In the genomic region with DNA sequence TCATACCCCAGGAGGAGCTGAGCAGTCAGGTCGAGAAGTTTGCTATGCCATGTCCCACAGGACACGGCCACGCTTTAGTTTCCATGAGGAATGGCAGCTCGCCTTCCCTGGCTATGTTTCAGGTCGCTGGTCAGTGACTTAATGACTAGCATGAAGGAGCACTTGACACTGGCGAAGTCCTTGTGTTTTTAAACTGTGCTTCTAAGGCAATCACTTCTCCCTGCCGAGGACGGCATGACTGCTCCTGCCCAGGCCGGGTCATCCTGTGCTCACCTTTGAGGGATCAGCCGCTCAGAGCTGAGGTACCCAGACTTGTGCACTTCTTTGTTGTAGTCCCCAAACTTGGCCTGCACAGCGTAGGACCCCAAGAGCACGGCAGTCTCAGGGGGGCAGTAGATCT, we compare ENCODE assay signal across 17 cellular contexts. TPM values are rescaled to one million over a fixed set of nuclear protein-coding genes. Genes with fewer than 3 reads are reported as not detected.
DNase-seq lines count a peak whose midpoint lies in the region; ATAC-seq and TF ChIP-seq lines count a peak whose summit lies in the region.
"Had no signal": no experiment of that assay in that cellular context is flagged by ENCODE, and none has a peak within 500 bp of the region (broad histone marks: within the 10 kb centered on the region; RNA-seq: fewer than 3 reads in every experiment).

No MANE protein-coding gene starts in this region.

- no peak overlapping the region for H3K4me3 ChIP-seq in OCI-LY7 (ENCODE audit: low read depth, low read length, poor library complexity, severe bottlenecking)

- POLR2A ChIA-PET in RWPE1 (lab: Yijun Ruan, JAX; ENCODE audit: low non-redundant PET) = no interaction called here
- POLR2A ChIA-PET in OCI-LY7 (lab: Charles Lee) = interaction anchor here (0.5 to 1.6 kb wide), 2 partner anchors 27 to 41 kb away, joined by 3 to 4 read pairs; no protein-coding TSS in a partner anchor

- peaks cover 14% of the 10 kb centered on the region for H3K4me1 ChIP-seq in OCI-LY7 (ENCODE audit: insufficient read depth, low read length, poor library complexity, severe bottlenecking)

- peak overlapping the region; percentile 44 for H3K4me3 Mint-ChIP-seq in Calu3 (ENCODE audit: low read depth, unreplicated experiment)
- H3K4me3 Mint-ChIP-seq: activated naive CD8-positive, alpha-beta T cell; activated T-helper 1 cell treated with anti-CD3 and anti-CD28 coated beads, Interleukin-12 subunit alpha, Interleukin-12 subunit beta, Interleukin-2, Interleukin-4 antibody, amounts not matched to agents 30 ng/mL and 10 ng/mL and 1 ng/mL, durations not matched to agents 14 hours and 24 hours and 36 hours; stimulated activated effector memory CD8-positive, alpha-beta T cell treated with anti-CD3 and anti-CD28 coated beads, Interleukin-12 subunit alpha, Interleukin-12 subunit beta, amount 100 ng/mL, for 72 hours had no signal

- CTCF ChIA-PET in Calu3 (lab: Charles Lee) = interaction anchor here (0.6 kb wide), 2 partner anchors 100 to 315 kb away, joined by 3 read pairs; no protein-coding TSS in a partner anchor
- CTCF ChIA-PET in RWPE1 (lab: Yijun Ruan, JAX) = interaction anchor here (0.5 to 1.3 kb wide), 2 partner anchors 564 to 653 kb away, joined by 4 to 5 read pairs; no protein-coding TSS in a partner anchor
- CTCF ChIA-PET in OCI-LY7 (lab: Charles Lee; ENCODE audit: unreplicated experiment) = interaction anchor here (1.0 kb wide), 1 partner anchor 27 kb away, joined by 4 read pairs; no protein-coding TSS in a partner anchor

- no peak for ATAC-seq in omental fat pad (ENCODE audit: low FRiP score)
- no peak for ATAC-seq in HG02852 (IDR thresholded peaks at IDR 0.05; ENCODE audit: unreplicated experiment)
- no peak for ATAC-seq in activated naive CD4-positive, alpha-beta T cell treated with anti-CD3 and anti-CD28 coated beads, Interleukin-2, amount 50 U/mL, for 72 hours
- ATAC-seq: stimulated activated effector memory CD8-positive, alpha-beta T cell treated with anti-CD3 and anti-CD28 coated beads, Interleukin-12 subunit alpha, Interleukin-12 subunit beta, amount 100 ng/mL, for 72 hours had no signal

- BruUV-seq in Calu3 (replicated peaks; lab: Mats Ljungman, UMichigan) = no TSS peak
- no TSS peak for BruUV-seq in OCI-LY7 (replicated peaks; lab: Mats Ljungman, UMichigan)

- no peak overlapping the region for H3K4me2 ChIP-seq in OCI-LY7 (ENCODE audit: low read length)

- H2AFZ ChIP-seq in OCI-LY7 (ENCODE audit: low read length) = no peak overlapping the region

- peaks cover 52% of the 10 kb centered on the region for H3K79me2 ChIP-seq in OCI-LY7 (ENCODE audit: insufficient read depth, low read depth, low read length)

- H3K9me3 Mint-ChIP-seq in Calu3 (ENCODE audit: low read depth, unreplicated experiment) = no peaks in the 10 kb centered on the region
- no peaks in the 10 kb centered on the region for H3K9me3 Mint-ChIP-seq in activated naive CD4-positive, alpha-beta T cell treated with anti-CD3 and anti-CD28 coated beads, Interleukin-2, amount 50 U/mL, for 72 hours
- H3K9me3 Mint-ChIP-seq: activated T-helper 1 cell treated with anti-CD3 and anti-CD28 coated beads, Interleukin-12 subunit alpha, Interleukin-12 subunit beta, Interleukin-2, Interleukin-4 antibody, amounts not matched to agents 30 ng/mL and 10 ng/mL and 1 ng/mL, durations not matched to agents 14 hours and 24 hours and 36 hours; stimulated activated effector memory CD8-positive, alpha-beta T cell treated with anti-CD3 and anti-CD28 coated beads, Interleukin-12 subunit alpha, Interleukin-12 subunit beta, amount 100 ng/mL, for 72 hours had no signal

- H3K9me3 ChIP-seq in OCI-LY7 (ENCODE audit: low read length) = no peaks in the 10 kb centered on the region

- peaks cover 27% of the 10 kb centered on the region for H4K20me1 ChIP-seq in OCI-LY7 (ENCODE audit: insufficient read depth, low read length)

- H3K27ac Mint-ChIP-seq in Calu3 (ENCODE audit: unreplicated experiment) = peak overlapping the region; percentile 92
- H3K27ac Mint-ChIP-seq in activated naive CD4-positive, alpha-beta T cell treated with anti-CD3 and anti-CD28 coated beads, Interleukin-2, amount 50 U/mL, for 72 hours = peak overlapping the region in 1 of 2 donors; percentile 40
- H3K27ac Mint-ChIP-seq: activated naive CD8-positive, alpha-beta T cell had no signal

- H3K4me1 Mint-ChIP-seq in Calu3 (ENCODE audit: low read depth, unreplicated experiment) = peaks cover 92% of the 10 kb centered on the region

- H3K27me3 Mint-ChIP-seq in Calu3 (ENCODE audit: unreplicated experiment) = no peaks in the 10 kb centered on the region
- H3K27me3 Mint-ChIP-seq: activated naive CD8-positive, alpha-beta T cell had no signal

- no peak for DNase-seq in Calu3
- no peak for DNase-seq in RWPE1 (ENCODE audit: low spot score)
- DNase-seq in glomerular visceral epithelial cell (ENCODE audit: extremely low spot score) = peak; percentile 22
- peak; percentile 21 for DNase-seq in omental fat pad (ENCODE audit: low spot score)
- DNase-seq in nucleus accumbens (lab: John Stamatoyannopoulos, UW) = no peak
- DNase-seq in OCI-LY7 (ENCODE audit: low spot score) = no peak
- no peak for DNase-seq in activated naive CD4-positive, alpha-beta T cell treated with anti-CD3 and anti-CD28 coated beads, Interleukin-2, amount 50 U/mL, for 72 hours (ENCODE audit: low spot score in 2 of 2)
- DNase-seq: activated CD8-positive, alpha-beta memory T cell treated with anti-CD3 and anti-CD28 coated beads for 24 hours; effector CD8-positive, alpha-beta T cell; Karpas-422; NCI-H2029; NCI-H345; T-helper 9 cell had no signal

- H3K9me2 ChIP-seq in OCI-LY7 (ENCODE audit: insufficient read depth, low read length) = no peaks in the 10 kb centered on the region

- intact Hi-C loops in Calu3 (cut with micrococcal nuclease; ENCODE audit: unreplicated experiment) = no loop called here
- intact Hi-C loops in OCI-LY7 (cut with micrococcal nuclease; ENCODE audit: unreplicated experiment) = no loop called here

- H3K27ac ChIP-seq in RWPE1 (peak overlapping the region; percentile 66), OCI-LY7 (ENCODE audit: low read depth, low read length, poor library complexity, severe bottlenecking) (no peak overlapping the region)

- TF ChIP-seq CTCF in Calu3 (IDR thresholded peaks at IDR 0.05; ENCODE audit: unreplicated experiment) (no peak), RWPE1 (conservative IDR thresholded peaks at IDR 0.05; ENCODE audit: low read depth) (no peak), omental fat pad (IDR thresholded peaks at IDR 0.05) (no peak), OCI-LY7 (conservative IDR thresholded peaks at IDR 0.05; ENCODE audit: low read length) (no peak)

- peaks cover 100% of the 10 kb centered on the region for H3K36me3 Mint-ChIP-seq in Calu3 (ENCODE audit: insufficient read depth, unreplicated experiment)
- H3K36me3 Mint-ChIP-seq in activated naive CD4-positive, alpha-beta T cell treated with anti-CD3 and anti-CD28 coated beads, Interleukin-2, amount 50 U/mL, for 72 hours = peaks cover 39 to 71% of the 10 kb centered on the region in 2 donors

- H3K36me3 ChIP-seq in OCI-LY7 (ENCODE audit: insufficient read depth, low read length) = peaks cover 100% of the 10 kb centered on the region

RNA-seq across cellular contexts. Expression of a gene that starts 34.1 kb away (rescaled TPM):
- total RNA-seq in Calu3 (2022) (935 and 954 TPM in 2 replicates), omental fat pad (100 to 1,000 TPM in 2 of 4 donors, 10 to 100 TPM in 2; 60.9 to 480 (median 251) TPM), OCI-LY7 (2022) (415 and 440 TPM in 2 replicates)
- 268 and 360 TPM in 2 replicates for total RNA-seq in OCI-LY7 (2014; rRNA removed; shearing (Covaris generic))
- total RNA-seq in activated naive CD4-positive, alpha-beta T cell treated with anti-CD3 and anti-CD28 coated beads, Interleukin-2, amount 50 U/mL, for 72 hours = 100 to 1,000 TPM; 187 to 207 TPM

Comparison
In these comparisons a context has a peak if more than half of its experiments do, and no peak if none do; other contexts are left out.
1. DNase-seq: peak in glomerular visceral epithelial cell (single experiment) and omental fat pad (single experiment); none in Calu3 (single experiment), RWPE1 (single experiment), nucleus accumbens (0 of 56), OCI-LY7 (single experiment) and activated naive CD4-positive, alpha-beta T cell treated with anti-CD3 and anti-CD28 coated beads, Interleukin-2, amount 50 U/mL, for 72 hours (0 of 2).